1 cellular context compared by ENCODE assay signal in the genomic region with DNA sequence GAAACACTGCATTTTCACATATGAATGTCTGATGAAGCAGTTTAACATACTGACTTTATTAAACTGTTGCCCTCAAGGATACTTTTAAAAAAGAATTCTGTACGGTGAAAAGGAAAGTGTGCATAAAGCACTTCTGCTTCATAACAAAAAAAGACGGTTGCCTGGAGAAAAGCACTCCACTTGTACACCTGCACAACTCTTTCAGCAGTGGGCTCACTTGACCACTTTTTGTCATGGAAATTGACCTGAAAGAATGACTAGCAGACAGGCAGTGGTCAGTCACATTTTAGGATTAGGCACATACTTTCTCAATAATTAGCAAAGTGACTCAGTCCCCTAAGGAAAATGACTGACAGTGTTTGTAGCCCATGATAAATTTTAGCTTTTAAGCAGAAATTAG.
TF ChIP-seq lines count a peak whose summit lies in the region.

No MANE protein-coding gene starts in this region.

TF ChIP-seq in GM12878, 131 proteins besides CTCF, POLR2A, EP300 and RAD21 (continued from another document):
- TF ChIP-seq, protein P1, sequence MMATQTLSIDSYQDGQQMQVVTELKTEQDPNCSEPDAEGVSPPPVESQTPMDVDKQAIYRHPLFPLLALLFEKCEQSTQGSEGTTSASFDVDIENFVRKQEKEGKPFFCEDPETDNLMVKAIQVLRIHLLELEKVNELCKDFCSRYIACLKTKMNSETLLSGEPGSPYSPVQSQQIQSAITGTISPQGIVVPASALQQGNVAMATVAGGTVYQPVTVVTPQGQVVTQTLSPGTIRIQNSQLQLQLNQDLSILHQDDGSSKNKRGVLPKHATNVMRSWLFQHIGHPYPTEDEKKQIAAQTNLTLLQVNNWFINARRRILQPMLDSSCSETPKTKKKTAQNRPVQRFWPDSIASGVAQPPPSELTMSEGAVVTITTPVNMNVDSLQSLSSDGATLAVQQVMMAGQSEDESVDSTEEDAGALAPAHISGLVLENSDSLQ (IDR thresholded peaks at IDR 0.05), result no peak
- TF ChIP-seq BMI1 (IDR thresholded peaks at IDR 0.05; ENCODE audit: borderline replicate concordance), result no peak
- TF ChIP-seq BCL11A (IDR thresholded peaks at IDR 0.05; ENCODE audit: low read depth, low read length), result no peak
- TF ChIP-seq TAF1 (IDR thresholded peaks at IDR 0.05; ENCODE audit: borderline replicate concordance, low read depth, low read length), result no peak
